In the genomic region with DNA sequence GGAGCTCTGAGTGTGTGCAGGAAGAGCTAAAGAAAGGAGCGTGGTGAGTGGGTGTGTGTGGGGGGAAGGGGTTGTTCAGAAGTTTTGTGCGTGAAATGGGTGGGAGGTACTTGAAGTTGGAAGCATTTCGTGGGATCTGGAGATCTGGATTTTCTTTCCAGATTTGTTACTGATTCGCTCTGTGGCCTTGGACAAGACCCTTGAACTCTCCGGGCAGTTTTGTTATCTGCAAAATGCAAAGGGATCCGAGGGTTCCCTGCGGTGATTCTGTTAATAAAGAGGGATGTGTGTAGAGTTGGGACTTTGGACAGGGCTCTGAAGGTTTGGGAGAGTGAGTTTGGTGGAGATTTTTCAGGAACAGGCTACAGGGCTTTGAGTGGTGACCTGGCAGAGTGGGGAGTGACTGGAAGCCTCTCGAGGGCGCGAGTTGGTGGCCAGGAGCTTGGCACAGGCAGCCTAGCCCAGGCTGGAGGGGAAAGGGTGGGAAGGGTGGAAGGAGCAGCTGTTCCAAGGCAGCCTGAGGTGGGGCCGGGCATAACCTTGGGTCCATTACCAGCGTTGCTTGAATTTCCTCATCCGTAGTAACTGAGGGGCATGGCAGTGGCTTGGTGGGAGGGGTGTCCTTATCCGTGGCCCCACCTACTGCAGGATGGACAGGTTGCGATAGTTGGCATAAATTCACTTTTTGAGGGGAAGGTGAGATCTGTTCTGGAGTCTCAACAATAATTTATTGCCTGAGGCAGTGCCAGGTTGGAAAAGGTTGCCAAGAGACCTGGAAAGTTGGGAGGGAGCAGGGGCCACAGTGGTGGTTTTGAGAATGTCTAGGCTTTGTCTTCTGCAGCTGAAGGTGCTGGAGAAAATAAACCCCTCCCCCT, we compare ENCODE assay signal across 1 cellular context.
TF ChIP-seq lines count a peak whose summit lies in the region.

No MANE protein-coding gene starts in this region.

TF ChIP-seq in GM23338, 12 proteins besides CTCF, POLR2A, EP300 and RAD21 (continued from another document):
- TF ChIP-seq, protein P1, sequence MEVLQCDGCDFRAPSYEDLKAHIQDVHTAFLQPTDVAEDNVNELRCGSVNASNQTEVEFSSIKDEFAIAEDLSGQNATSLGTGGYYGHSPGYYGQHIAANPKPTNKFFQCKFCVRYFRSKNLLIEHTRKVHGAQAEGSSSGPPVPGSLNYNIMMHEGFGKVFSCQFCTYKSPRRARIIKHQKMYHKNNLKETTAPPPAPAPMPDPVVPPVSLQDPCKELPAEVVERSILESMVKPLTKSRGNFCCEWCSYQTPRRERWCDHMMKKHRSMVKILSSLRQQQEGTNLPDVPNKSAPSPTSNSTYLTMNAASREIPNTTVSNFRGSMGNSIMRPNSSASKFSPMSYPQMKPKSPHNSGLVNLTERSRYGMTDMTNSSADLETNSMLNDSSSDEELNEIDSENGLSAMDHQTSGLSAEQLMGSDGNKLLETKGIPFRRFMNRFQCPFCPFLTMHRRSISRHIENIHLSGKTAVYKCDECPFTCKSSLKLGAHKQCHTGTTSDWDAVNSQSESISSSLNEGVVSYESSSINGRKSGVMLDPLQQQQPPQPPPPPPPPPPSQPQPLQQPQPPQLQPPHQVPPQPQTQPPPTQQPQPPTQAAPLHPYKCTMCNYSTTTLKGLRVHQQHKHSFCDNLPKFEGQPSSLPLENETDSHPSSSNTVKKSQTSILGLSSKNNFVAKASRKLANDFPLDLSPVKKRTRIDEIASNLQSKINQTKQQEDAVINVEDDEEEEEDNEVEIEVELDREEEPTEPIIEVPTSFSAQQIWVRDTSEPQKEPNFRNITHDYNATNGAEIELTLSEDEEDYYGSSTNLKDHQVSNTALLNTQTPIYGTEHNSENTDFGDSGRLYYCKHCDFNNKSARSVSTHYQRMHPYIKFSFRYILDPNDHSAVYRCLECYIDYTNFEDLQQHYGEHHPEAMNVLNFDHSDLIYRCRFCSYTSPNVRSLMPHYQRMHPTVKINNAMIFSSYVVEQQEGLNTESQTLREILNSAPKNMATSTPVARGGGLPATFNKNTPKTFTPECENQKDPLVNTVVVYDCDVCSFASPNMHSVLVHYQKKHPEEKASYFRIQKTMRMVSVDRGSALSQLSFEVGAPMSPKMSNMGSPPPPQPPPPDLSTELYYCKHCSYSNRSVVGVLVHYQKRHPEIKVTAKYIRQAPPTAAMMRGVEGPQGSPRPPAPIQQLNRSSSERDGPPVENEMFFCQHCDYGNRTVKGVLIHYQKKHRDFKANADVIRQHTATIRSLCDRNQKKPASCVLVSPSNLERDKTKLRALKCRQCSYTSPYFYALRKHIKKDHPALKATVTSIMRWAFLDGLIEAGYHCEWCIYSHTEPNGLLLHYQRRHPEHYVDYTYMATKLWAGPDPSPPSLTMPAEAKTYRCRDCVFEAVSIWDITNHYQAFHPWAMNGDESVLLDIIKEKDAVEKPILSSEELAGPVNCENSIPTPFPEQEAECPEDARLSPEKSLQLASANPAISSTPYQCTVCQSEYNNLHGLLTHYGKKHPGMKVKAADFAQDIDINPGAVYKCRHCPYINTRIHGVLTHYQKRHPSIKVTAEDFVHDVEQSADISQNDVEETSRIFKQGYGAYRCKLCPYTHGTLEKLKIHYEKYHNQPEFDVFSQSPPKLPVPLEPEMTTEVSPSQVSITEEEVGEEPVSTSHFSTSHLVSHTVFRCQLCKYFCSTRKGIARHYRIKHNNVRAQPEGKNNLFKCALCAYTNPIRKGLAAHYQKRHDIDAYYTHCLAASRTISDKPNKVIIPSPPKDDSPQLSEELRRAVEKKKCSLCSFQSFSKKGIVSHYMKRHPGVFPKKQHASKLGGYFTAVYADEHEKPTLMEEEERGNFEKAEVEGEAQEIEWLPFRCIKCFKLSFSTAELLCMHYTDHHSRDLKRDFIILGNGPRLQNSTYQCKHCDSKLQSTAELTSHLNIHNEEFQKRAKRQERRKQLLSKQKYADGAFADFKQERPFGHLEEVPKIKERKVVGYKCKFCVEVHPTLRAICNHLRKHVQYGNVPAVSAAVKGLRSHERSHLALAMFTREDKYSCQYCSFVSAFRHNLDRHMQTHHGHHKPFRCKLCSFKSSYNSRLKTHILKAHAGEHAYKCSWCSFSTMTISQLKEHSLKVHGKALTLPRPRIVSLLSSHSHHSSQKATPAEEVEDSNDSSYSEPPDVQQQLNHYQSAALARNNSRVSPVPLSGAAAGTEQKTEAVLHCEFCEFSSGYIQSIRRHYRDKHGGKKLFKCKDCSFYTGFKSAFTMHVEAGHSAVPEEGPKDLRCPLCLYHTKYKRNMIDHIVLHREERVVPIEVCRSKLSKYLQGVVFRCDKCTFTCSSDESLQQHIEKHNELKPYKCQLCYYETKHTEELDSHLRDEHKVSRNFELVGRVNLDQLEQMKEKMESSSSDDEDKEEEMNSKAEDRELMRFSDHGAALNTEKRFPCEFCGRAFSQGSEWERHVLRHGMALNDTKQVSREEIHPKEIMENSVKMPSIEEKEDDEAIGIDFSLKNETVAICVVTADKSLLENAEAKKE (CRISPR knock-in tag; IDR thresholded peaks at IDR 0.05), result no peak
- no peak for TF ChIP-seq EZH2 (IDR thresholded peaks at IDR 0.05; ENCODE audit: low read depth, unreplicated experiment)
- TF ChIP-seq, protein P2, sequence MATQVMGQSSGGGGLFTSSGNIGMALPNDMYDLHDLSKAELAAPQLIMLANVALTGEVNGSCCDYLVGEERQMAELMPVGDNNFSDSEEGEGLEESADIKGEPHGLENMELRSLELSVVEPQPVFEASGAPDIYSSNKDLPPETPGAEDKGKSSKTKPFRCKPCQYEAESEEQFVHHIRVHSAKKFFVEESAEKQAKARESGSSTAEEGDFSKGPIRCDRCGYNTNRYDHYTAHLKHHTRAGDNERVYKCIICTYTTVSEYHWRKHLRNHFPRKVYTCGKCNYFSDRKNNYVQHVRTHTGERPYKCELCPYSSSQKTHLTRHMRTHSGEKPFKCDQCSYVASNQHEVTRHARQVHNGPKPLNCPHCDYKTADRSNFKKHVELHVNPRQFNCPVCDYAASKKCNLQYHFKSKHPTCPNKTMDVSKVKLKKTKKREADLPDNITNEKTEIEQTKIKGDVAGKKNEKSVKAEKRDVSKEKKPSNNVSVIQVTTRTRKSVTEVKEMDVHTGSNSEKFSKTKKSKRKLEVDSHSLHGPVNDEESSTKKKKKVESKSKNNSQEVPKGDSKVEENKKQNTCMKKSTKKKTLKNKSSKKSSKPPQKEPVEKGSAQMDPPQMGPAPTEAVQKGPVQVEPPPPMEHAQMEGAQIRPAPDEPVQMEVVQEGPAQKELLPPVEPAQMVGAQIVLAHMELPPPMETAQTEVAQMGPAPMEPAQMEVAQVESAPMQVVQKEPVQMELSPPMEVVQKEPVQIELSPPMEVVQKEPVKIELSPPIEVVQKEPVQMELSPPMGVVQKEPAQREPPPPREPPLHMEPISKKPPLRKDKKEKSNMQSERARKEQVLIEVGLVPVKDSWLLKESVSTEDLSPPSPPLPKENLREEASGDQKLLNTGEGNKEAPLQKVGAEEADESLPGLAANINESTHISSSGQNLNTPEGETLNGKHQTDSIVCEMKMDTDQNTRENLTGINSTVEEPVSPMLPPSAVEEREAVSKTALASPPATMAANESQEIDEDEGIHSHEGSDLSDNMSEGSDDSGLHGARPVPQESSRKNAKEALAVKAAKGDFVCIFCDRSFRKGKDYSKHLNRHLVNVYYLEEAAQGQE (IDR thresholded peaks at IDR 0.05; ENCODE audit: unreplicated experiment), result no peak
- TF ChIP-seq POLR2AphosphoS5 (IDR thresholded peaks at IDR 0.05; ENCODE audit: low read depth), result no peak
TF ChIP-seq in GM23338: peak in this region for 0.
